Comparison of ENCODE assay signal across 9 cellular contexts in the genomic region with DNA sequence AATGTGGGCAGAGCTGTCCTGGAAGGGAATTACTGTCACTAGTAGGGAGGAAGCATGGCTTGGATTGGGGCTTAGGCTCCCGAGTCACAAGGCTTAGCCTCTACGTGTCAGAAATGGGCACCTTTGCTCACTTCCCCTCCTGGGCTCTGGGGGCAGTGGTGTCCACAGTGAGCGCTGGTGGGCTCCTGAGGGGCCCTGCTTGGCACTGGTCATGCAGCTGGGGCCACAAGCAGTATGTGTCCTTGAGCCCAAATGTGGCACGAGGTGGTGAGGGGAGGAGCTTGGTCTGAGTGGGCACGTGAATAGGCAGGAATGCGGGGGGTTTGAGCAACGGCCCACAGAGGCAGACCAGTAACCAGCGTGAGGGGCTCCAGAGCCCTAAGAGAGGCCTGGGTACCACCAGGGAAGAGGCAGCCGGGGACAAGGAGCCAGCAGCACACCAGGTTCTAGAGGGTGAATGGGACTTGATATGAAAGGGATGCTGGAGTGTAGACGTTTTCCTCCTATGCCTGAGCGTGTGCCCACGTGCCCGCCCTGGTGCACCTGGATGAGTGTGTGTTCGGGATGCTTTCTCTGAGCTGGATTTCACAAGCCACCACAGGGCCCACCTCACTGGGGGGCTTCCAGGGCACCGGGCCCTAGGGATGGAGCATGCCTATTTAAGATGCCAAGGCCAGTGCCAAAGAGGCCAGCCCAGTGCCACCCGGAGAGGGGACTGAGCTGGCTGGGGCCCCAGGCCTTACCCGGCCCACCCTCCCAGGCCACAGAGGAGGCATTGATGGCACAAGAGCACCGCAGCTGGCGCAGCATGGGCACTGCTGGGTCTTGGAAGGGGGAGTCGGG. TPM values are rescaled to one million over a fixed set of nuclear protein-coding genes. Genes with fewer than 3 reads are reported as not detected.
DNase-seq lines count a peak whose midpoint lies in the region; ATAC-seq and TF ChIP-seq lines count a peak whose summit lies in the region.
"Had no signal": no experiment of that assay in that cellular context is flagged by ENCODE, and none has a peak within 500 bp of the region (broad histone marks: within the 10 kb centered on the region; RNA-seq: fewer than 3 reads in every experiment).

No MANE protein-coding gene starts in this region.

- no peak for DNase-seq in AG10803 (ENCODE audit: low read depth)
- no peak for DNase-seq in GM20000 (ENCODE audit: low spot score)
- DNase-seq in SK-MEL-5 (ENCODE audit: low read depth, low spot score): peak; percentile 29
- DNase-seq in islet precursor cell: peak; percentile 68
- no peak for DNase-seq in NCI-H1436 (lab: John Stamatoyannopoulos, UW)
- no peak for DNase-seq in NCI-H1105 treated with DMSO at 0.1 percent for 48 hours (lab: John Stamatoyannopoulos, UW)
- DNase-seq: stimulated activated CD4-positive, alpha-beta T cell treated with anti-CD3 and anti-CD28 coated beads, Interleukin-2, amount 100 ng/mL, for 24 hours had no signal

- ATAC-seq in GM21619 (IDR thresholded peaks at IDR 0.05; ENCODE audit: unreplicated experiment) (no peak), GM21381 (IDR thresholded peaks at IDR 0.05; ENCODE audit: unreplicated experiment) (no peak)

- no peak overlapping the region for H3K4me3 ChIP-seq in AG10803 (ENCODE audit: low read length)

- TF ChIP-seq CTCF in AG10803 (conservative IDR thresholded peaks at IDR 0.05; ENCODE audit: low read length) (peak; percentile 8; the same call in 1 of the 2 replicates), GM20000 (IDR thresholded peaks at IDR 0.05; ENCODE audit: extremely low read depth, missing control alignments) (peak; percentile 12)

- in situ Hi-C loops in SK-MEL-5 (cut with HindIII; ENCODE audit: low pct_unique_long_range_greater_than_20kb, low sequenced_read_pairs): no loop called here

RNA-seq across cellular contexts. Expression of a gene that starts 22.8 kb away (rescaled TPM):
- 885 and 950 TPM in 2 replicates for total RNA-seq in SK-MEL-5 (2014; rRNA removed; shearing (Covaris generic))
- 774 and 799 TPM in 2 replicates for polyA plus RNA-seq in SK-MEL-5 (2015; cell fraction: cytosol; rRNA removed)
- 180 and 218 TPM in 2 replicates for polyA plus RNA-seq in SK-MEL-5 (2015; cell fraction: nucleus; rRNA removed)

Comparison
In these comparisons a context has a peak if more than half of its experiments do, and no peak if none do; other contexts are left out.
1. DNase-seq: peak in SK-MEL-5 (single experiment) and islet precursor cell (single experiment); none in AG10803 (single experiment), GM20000 (single experiment), NCI-H1436 (single experiment) and NCI-H1105 treated with DMSO at 0.1 percent for 48 hours (single experiment).